ENCODE assay signal across 20 cellular contexts in the genomic region with DNA sequence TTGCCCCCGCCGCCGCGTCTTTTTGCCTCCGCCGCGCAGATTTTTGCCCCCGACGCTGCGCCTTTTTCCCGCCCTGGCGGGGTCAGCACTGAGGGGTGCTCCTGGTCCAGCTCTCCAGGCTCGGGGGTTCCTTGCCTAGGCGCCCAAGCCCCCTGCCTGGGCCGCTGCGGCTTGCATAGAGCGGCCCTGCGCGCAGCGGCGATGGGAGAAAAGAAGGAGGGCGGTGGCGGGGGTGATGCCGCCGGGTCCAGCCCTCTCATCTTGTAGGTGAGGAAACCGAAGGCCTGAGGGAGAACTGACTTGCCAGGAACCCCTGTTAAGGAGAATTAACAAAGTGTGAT.
DNase-seq lines count a peak whose midpoint lies in the region; ATAC-seq and TF ChIP-seq lines count a peak whose summit lies in the region.
"Had no signal": no experiment of that assay in that cellular context is flagged by ENCODE, and none has a peak within 500 bp of the region (broad histone marks: within the 10 kb centered on the region; RNA-seq: fewer than 3 reads in every experiment).

No MANE protein-coding gene starts in this region.

- H3K9ac ChIP-seq in Karpas-422 (ENCODE audit: low read length): no peak overlapping the region
- H3K9ac ChIP-seq: GM23248, SK-N-SH had no signal

- H4K20me1 ChIP-seq in Karpas-422 (ENCODE audit: insufficient read depth, low read depth, low read length): no peaks in the 10 kb centered on the region

- no peaks in the 10 kb centered on the region for H3K27me3 ChIP-seq in H7 (ENCODE audit: control insufficient read depth, insufficient read depth, low read length)
- no peaks in the 10 kb centered on the region for H3K27me3 ChIP-seq in ectodermal cell (ENCODE audit: control insufficient read depth, insufficient read depth, low read length, poor library complexity, severe bottlenecking)
- H3K27me3 ChIP-seq in spleen (replicated peaks in 1 of 7): peaks cover 4 to 43% (median 16%) of the 10 kb centered on the region in 7 donors
- no peaks in the 10 kb centered on the region for H3K27me3 ChIP-seq in Karpas-422 (ENCODE audit: low read length)
- peaks cover 0 to 49% (median 22%) of the 10 kb centered on the region in 45 donors for H3K27me3 ChIP-seq in dorsolateral prefrontal cortex
- H3K27me3 ChIP-seq in CD8-positive, alpha-beta T cell (ENCODE audit: insufficient read depth, low read length): no peaks in the 10 kb centered on the region

- H3K4me2 ChIP-seq in Karpas-422 (ENCODE audit: low read depth, low read length, poor library complexity, severe bottlenecking): no peak overlapping the region

- no peak for ATAC-seq in CD8-positive, alpha-beta T cell

- 81 to 83% methylated on average over 26 of the region's 26 CpGs for WGBS in ectodermal cell, 2 experiments
- 34 to 53% (median 51%) methylated on average over 25 to 26 of the region's 26 CpGs for WGBS in spleen, 5 donors

- TF ChIP-seq CTCF in spleen (IDR thresholded peaks at IDR 0.05 in 8 of 11, conservative IDR thresholded peaks at IDR 0.05 in 3 of 11): no peak
- TF ChIP-seq CTCF in dorsolateral prefrontal cortex (IDR thresholded peaks at IDR 0.05 in 54 of 56, conservative IDR thresholded peaks at IDR 0.05 in 2 of 56; ENCODE audit: low read depth in 1 of 56, partially characterized antibody in 56 of 56): no peak
- no peak for TF ChIP-seq CTCF in CD8-positive, alpha-beta T cell (IDR thresholded peaks at IDR 0.05)

- peaks cover 2% of the 10 kb centered on the region for H3K36me3 Mint-ChIP-seq in CD8-positive, alpha-beta T cell
- H3K36me3 Mint-ChIP-seq: CD14-positive monocyte had no signal

- H3K79me2 ChIP-seq in Karpas-422 (ENCODE audit: low read length): no peaks in the 10 kb centered on the region

- POLR2A ChIA-PET in CD8-positive, alpha-beta T cell (lab: Charles Lee): no interaction called here

- peaks cover 8% of the 10 kb centered on the region for H3K27me3 Mint-ChIP-seq in CD8-positive, alpha-beta T cell (ENCODE audit: low read depth)

- H3K4me1 Mint-ChIP-seq in CD8-positive, alpha-beta T cell (ENCODE audit: low read depth): no peaks in the 10 kb centered on the region
- H3K4me1 Mint-ChIP-seq: CD14-positive monocyte had no signal

- peaks cover 15% of the 10 kb centered on the region for H3K9me3 Mint-ChIP-seq in CD8-positive, alpha-beta T cell

- H3K4me3 Mint-ChIP-seq in CD8-positive, alpha-beta T cell: no peak overlapping the region

- no peak overlapping the region for H3K27ac Mint-ChIP-seq in CD8-positive, alpha-beta T cell
- H3K27ac Mint-ChIP-seq: CD14-positive monocyte had no signal

- H3K36me3 ChIP-seq in H7 (replicated peaks; ENCODE audit: control insufficient read depth, insufficient read depth, low read length): no peaks in the 10 kb centered on the region
- H3K36me3 ChIP-seq in ectodermal cell (ENCODE audit: control insufficient read depth, insufficient read depth, low read length): no peaks in the 10 kb centered on the region
- no peaks in the 10 kb centered on the region for H3K36me3 ChIP-seq in spleen
- no peaks in the 10 kb centered on the region for H3K36me3 ChIP-seq in Karpas-422 (ENCODE audit: insufficient read depth, low read length)
- no peaks in the 10 kb centered on the region for H3K36me3 ChIP-seq in CD8-positive, alpha-beta T cell (ENCODE audit: insufficient read depth, low read length)

- H3K4me3 ChIP-seq in H7 (ENCODE audit: insufficient read depth, low read depth, low read length) (no peak overlapping the region), ectodermal cell (ENCODE audit: insufficient read depth, low read depth, low read length) (peak overlapping the region; percentile 20), spleen (no peak overlapping the region), Karpas-422 (ENCODE audit: low read length) (no peak overlapping the region), dorsolateral prefrontal cortex (no peak overlapping the region)
- H3K4me3 ChIP-seq in CD8-positive, alpha-beta T cell (ENCODE audit: low read depth, low read length): no peak overlapping the region
- H3K4me3 ChIP-seq: GM23248 had no signal

- intact Hi-C loops in spleen (cut with DNase I; ENCODE audit: low total_unique reads): no loop called here
- intact Hi-C loops in dorsolateral prefrontal cortex (cut with DNase I): no loop called here
- intact Hi-C loops in CD8-positive, alpha-beta T cell (cut with DNase I, micrococcal nuclease): no loop called here

- H3K4me1 ChIP-seq in ectodermal cell (ENCODE audit: control insufficient read depth, insufficient read depth, low read length) (no peaks in the 10 kb centered on the region), spleen (no peaks in the 10 kb centered on the region), Karpas-422 (ENCODE audit: low read length) (no peaks in the 10 kb centered on the region)
- H3K4me1 ChIP-seq in CD8-positive, alpha-beta T cell (ENCODE audit: insufficient read depth, low read length): no peaks in the 10 kb centered on the region

- CTCF ChIA-PET in CD8-positive, alpha-beta T cell (lab: Charles Lee): no interaction called here

- no peaks in the 10 kb centered on the region for H3K9me2 ChIP-seq in Karpas-422 (replicated peaks; ENCODE audit: insufficient read depth, low read length)

- H3K27ac ChIP-seq in ectodermal cell (ENCODE audit: insufficient read depth, low read depth, low read length, poor library complexity, severe bottlenecking): no peak overlapping the region
- H3K27ac ChIP-seq in spleen: no peak overlapping the region
- H3K27ac ChIP-seq in Karpas-422 (ENCODE audit: low read length): no peak overlapping the region
- no peak overlapping the region for H3K27ac ChIP-seq in dorsolateral prefrontal cortex
- no peak overlapping the region for H3K27ac ChIP-seq in CD8-positive, alpha-beta T cell (ENCODE audit: low read depth, low read length)
- H3K27ac ChIP-seq: GM23248 had no signal

- H3K9me3 ChIP-seq in ectodermal cell (ENCODE audit: control insufficient read depth, low read length): peaks cover 10% of the 10 kb centered on the region
- peaks cover 0 to 34% (median 7%) of the 10 kb centered on the region in 8 donors for H3K9me3 ChIP-seq in spleen
- peaks cover 7% of the 10 kb centered on the region for H3K9me3 ChIP-seq in Karpas-422 (ENCODE audit: low read length)
- H3K9me3 ChIP-seq in CD8-positive, alpha-beta T cell (ENCODE audit: low read length): no peaks in the 10 kb centered on the region
- H3K9me3 ChIP-seq: SK-N-SH had no signal

- no peak overlapping the region for H2AFZ ChIP-seq in Karpas-422 (ENCODE audit: low read length)
- H2AFZ ChIP-seq: GM23248 had no signal

- DNase-seq in ELF-1 (ENCODE audit: low read depth, low spot score) (peak; percentile 6), H7 (peak; percentile 3), spleen (peak; percentile 47), Karpas-422 (no peak), dorsolateral prefrontal cortex (no peak), NK-92 (lab: John Stamatoyannopoulos, UW; ENCODE audit: unreplicated experiment) (no peak)
- DNase-seq in CD8-positive, alpha-beta T cell: no peak
- DNase-seq: DMS 273 treated with DMSO at 0.1 percent for 48 hours, DND-41, GM23248, HCEC 1CT, KBM-7, NCI-H1417 treated with DMSO at 0.1 percent for 48 hours, NCI-H2029, NCI-H345, NCI-H524 treated with DMSO at 0.1 percent for 48 hours, SHP77 treated with DMSO at 0.1 percent for 48 hours had no signal

- TF ChIP-seq POLR2A in spleen (IDR thresholded peaks at IDR 0.05): no peak

Comparison
In these comparisons a context has a peak if more than half of its experiments do, and no peak if none do; other contexts are left out.
1. DNase-seq: peak in ELF-1 (single experiment), H7 (single experiment) and spleen (single experiment); none in Karpas-422 (single experiment), dorsolateral prefrontal cortex (0 of 10), NK-92 (single experiment) and CD8-positive, alpha-beta T cell (0 of 7).